In the genomic region with DNA sequence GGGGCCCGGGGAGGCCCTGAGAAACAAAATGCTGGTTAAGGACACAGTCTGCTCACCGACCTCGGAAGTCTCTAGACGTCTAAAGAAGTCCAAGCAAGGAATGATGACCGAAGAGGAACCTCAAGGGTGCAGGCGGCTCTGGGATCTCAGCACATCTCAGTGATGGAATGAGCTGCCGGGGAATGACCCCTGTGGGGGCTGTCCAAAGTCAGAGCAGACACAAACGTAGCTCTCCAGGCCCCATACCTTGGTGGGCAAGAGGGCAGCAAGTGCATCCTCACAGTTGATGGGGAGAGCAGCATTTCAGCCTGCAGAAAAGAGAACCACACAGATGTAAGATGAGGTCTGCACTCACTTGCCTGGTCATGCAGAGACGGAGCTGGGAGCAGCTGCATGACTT, we compare ENCODE assay signal across 10 cellular contexts.
DNase-seq lines count a peak whose midpoint lies in the region; ATAC-seq and TF ChIP-seq lines count a peak whose summit lies in the region.
"Had no signal": no experiment of that assay in that cellular context is flagged by ENCODE, and none has a peak within 500 bp of the region (broad histone marks: within the 10 kb centered on the region; RNA-seq: fewer than 3 reads in every experiment).

No MANE protein-coding gene starts in this region.

- no peak overlapping the region for H2BK12ac ChIP-seq in mesenchymal stem cell (ENCODE audit: low read length in 2 of 2)

- no peak overlapping the region for H3K4ac ChIP-seq in mesenchymal stem cell (ENCODE audit: low read depth in 1 of 2, low read length in 2 of 2)

- no peak overlapping the region for H3K14ac ChIP-seq in mesenchymal stem cell (ENCODE audit: low read length in 2 of 2)

- H3K4me3 Mint-ChIP-seq in activated T-helper 17 cell treated with anti-CD3 and anti-CD28 coated beads, Interleukin-2, amount 50 U/mL, for 72 hours = peak overlapping the region; percentile 29
- H3K4me3 Mint-ChIP-seq: activated T-cell treated with anti-CD3 and anti-CD28 coated beads, Interleukin-2, amount 50 U/mL, for 4 hours had no signal

- peak overlapping the region; percentile 13 for H3K27ac ChIP-seq in cardiac muscle cell
- H3K27ac ChIP-seq in mesenchymal stem cell (ENCODE audit: low read length, poor library complexity, severe bottlenecking) = peak overlapping the region; percentile 38
- peak overlapping the region; percentile 46 for H3K27ac ChIP-seq in thymus (ENCODE audit: low read depth)
- peak overlapping the region in 1 of 2 donors; percentile 73 for H3K27ac ChIP-seq in aorta (ENCODE audit: low read depth in 1 of 2, low read length in 2 of 2)

- peaks cover 7% of the 10 kb centered on the region for H3K27me3 Mint-ChIP-seq in activated T-helper 17 cell treated with anti-CD3 and anti-CD28 coated beads, Interleukin-2, amount 50 U/mL, for 72 hours

- no peak overlapping the region for H3K27ac Mint-ChIP-seq in activated T-helper 17 cell treated with anti-CD3 and anti-CD28 coated beads, Interleukin-2, amount 50 U/mL, for 72 hours

- H3K27me3 ChIP-seq in cardiac muscle cell = no peaks in the 10 kb centered on the region
- H3K27me3 ChIP-seq in mesenchymal stem cell (ENCODE audit: control insufficient read depth in 1 of 2, insufficient read depth in 1 of 2, low read length in 2 of 2) = no peaks in the 10 kb centered on the region
- H3K27me3 ChIP-seq in thymus (ENCODE audit: control insufficient read depth, insufficient read depth) = no peaks in the 10 kb centered on the region
- H3K27me3 ChIP-seq in aorta (ENCODE audit: control insufficient read depth in 1 of 2, insufficient read depth in 2 of 2, low read length in 1 of 2) = no peaks in the 10 kb centered on the region

- 92% methylated on average over 9 of the region's 9 CpGs for WGBS in mesenchymal stem cell
- 90% methylated on average over 9 of the region's 9 CpGs for WGBS in thymus
- WGBS in aorta, 2 donors = 56 to 57% methylated on average over 9 of the region's 9 CpGs

- peaks cover 22% of the 10 kb centered on the region for H3K4me1 Mint-ChIP-seq in activated T-helper 17 cell treated with anti-CD3 and anti-CD28 coated beads, Interleukin-2, amount 50 U/mL, for 72 hours

- intact Hi-C loops in left ventricle myocardium superior (cut with micrococcal nuclease) (no loop called here), aorta (cut with DNase I) (loop anchor here (5.0 to 10.0 kb wide), 3 partner anchors 120 to 277 kb away; no protein-coding TSS in a partner anchor)

- H3K9me3 ChIP-seq in cardiac muscle cell (ENCODE audit: low read depth) = no peaks in the 10 kb centered on the region
- no peaks in the 10 kb centered on the region for H3K9me3 ChIP-seq in mesenchymal stem cell (ENCODE audit: control insufficient read depth, low read length)
- no peaks in the 10 kb centered on the region for H3K9me3 ChIP-seq in thymus (ENCODE audit: control insufficient read depth)
- no peaks in the 10 kb centered on the region for H3K9me3 ChIP-seq in aorta (ENCODE audit: control insufficient read depth, low read length)

- H3K18ac ChIP-seq in mesenchymal stem cell (ENCODE audit: low read depth in 1 of 2, low read length in 2 of 2) = no peak overlapping the region

- peaks cover 25% of the 10 kb centered on the region for H3K79me1 ChIP-seq in mesenchymal stem cell (replicated peaks; ENCODE audit: low read length, poor library complexity, severe bottlenecking)

- no peak overlapping the region for H4K91ac ChIP-seq in mesenchymal stem cell (ENCODE audit: low read length)

- H3K36me3 ChIP-seq in cardiac muscle cell = no peaks in the 10 kb centered on the region
- H3K36me3 ChIP-seq in mesenchymal stem cell (ENCODE audit: control insufficient read depth in 1 of 2, insufficient read depth in 2 of 2, low read depth in 1 of 2, low read length in 2 of 2) = no peaks in the 10 kb centered on the region
- no peaks in the 10 kb centered on the region for H3K36me3 ChIP-seq in thymus (ENCODE audit: control insufficient read depth, insufficient read depth)
- H3K36me3 ChIP-seq in aorta (ENCODE audit: control insufficient read depth in 1 of 2, insufficient read depth in 2 of 2, low read length in 1 of 2) = no peaks in the 10 kb centered on the region

- ATAC-seq in left ventricle myocardium superior = no peak
- ATAC-seq in activated T-helper 17 cell treated with anti-CD3 and anti-CD28 coated beads, Interleukin-2, amount 50 U/mL, for 72 hours (replicated peaks) = no peak
- no peak for ATAC-seq in aorta (ENCODE audit: low FRiP score)

- H3K9ac ChIP-seq in mesenchymal stem cell (ENCODE audit: low read length) = no peak overlapping the region

- H4K8ac ChIP-seq in mesenchymal stem cell (ENCODE audit: low read length) = no peak overlapping the region

- no peak overlapping the region for H3K4me2 ChIP-seq in mesenchymal stem cell (ENCODE audit: low read length, poor library complexity, severe bottlenecking)

- H3K36me3 Mint-ChIP-seq in activated T-helper 17 cell treated with anti-CD3 and anti-CD28 coated beads, Interleukin-2, amount 50 U/mL, for 72 hours (ENCODE audit: low read depth) = no peaks in the 10 kb centered on the region

- TF ChIP-seq CTCF in cardiac muscle cell (IDR thresholded peaks at IDR 0.05; ENCODE audit: low read depth, low read length) = no peak

- DNase-seq in cardiac muscle cell (ENCODE audit: low read depth in 1 of 2, low spot score in 1 of 2) (no peak), left ventricle myocardium superior (no peak), mesenchymal stem cell (no peak), aorta (no peak), NK-92 (lab: John Stamatoyannopoulos, UW; ENCODE audit: unreplicated experiment) (no peak)
- no peak for DNase-seq in activated CD8-positive, alpha-beta memory T cell treated with anti-CD3 and anti-CD28 coated beads for 24 hours
- DNase-seq: activated T-cell treated with anti-CD3 and anti-CD28 coated beads, Interleukin-2, amount 50 U/mL, for 4 hours; NCI-H226 had no signal

- no peak overlapping the region for H2AFZ ChIP-seq in mesenchymal stem cell (ENCODE audit: low read depth, low read length)

- H3K4me1 ChIP-seq in cardiac muscle cell (ENCODE audit: low read depth) (peaks cover 13% of the 10 kb centered on the region), mesenchymal stem cell (ENCODE audit: control insufficient read depth, insufficient read depth, low read depth, low read length) (peaks cover 23% of the 10 kb centered on the region), thymus (ENCODE audit: control insufficient read depth, insufficient read depth, low read length) (peaks cover 12% of the 10 kb centered on the region), aorta (ENCODE audit: control insufficient read depth in 1 of 2, insufficient read depth in 2 of 2, low read length in 2 of 2) (peaks cover 0 to 5% of the 10 kb centered on the region in 2 donors)

- no peak overlapping the region for H2AK5ac ChIP-seq in mesenchymal stem cell (ENCODE audit: low read length, severe bottlenecking)

- H2BK120ac ChIP-seq in mesenchymal stem cell (ENCODE audit: low read depth, low read length) = no peak overlapping the region

- no peak overlapping the region for H2BK5ac ChIP-seq in mesenchymal stem cell (ENCODE audit: low read depth, low read length, poor library complexity, severe bottlenecking)

- H3K4me3 ChIP-seq in cardiac muscle cell (no peak overlapping the region), mesenchymal stem cell (ENCODE audit: insufficient read depth in 1 of 2, low read depth in 1 of 2, low read length in 2 of 2) (no peak overlapping the region), thymus (ENCODE audit: low read length) (no peak overlapping the region), aorta (ENCODE audit: low read length in 2 of 2) (no peak overlapping the region)

- H2BK15ac ChIP-seq in mesenchymal stem cell (ENCODE audit: low read depth, poor library complexity, severe bottlenecking) = no peak overlapping the region

- H3K23ac ChIP-seq in mesenchymal stem cell (ENCODE audit: low read length in 2 of 2) = no peak overlapping the region

- H3K9me3 Mint-ChIP-seq in activated T-helper 17 cell treated with anti-CD3 and anti-CD28 coated beads, Interleukin-2, amount 50 U/mL, for 72 hours = no peaks in the 10 kb centered on the region
- H3K9me3 Mint-ChIP-seq: activated T-cell treated with anti-CD3 and anti-CD28 coated beads, Interleukin-2, amount 50 U/mL, for 4 hours had no signal
